Comparison of ENCODE assay signal across 23 cellular contexts in genomic region chr3:101744811-101745210, GRCh38. TPM values are rescaled to one million over a fixed set of nuclear protein-coding genes. Genes with fewer than 3 reads are reported as not detected.
DNase-seq lines count a peak whose midpoint lies in the region; ATAC-seq and TF ChIP-seq lines count a peak whose summit lies in the region.
"Had no signal": no experiment of that assay in that cellular context is flagged by ENCODE, and none has a peak within 500 bp of the region (broad histone marks: within the 10 kb centered on the region; RNA-seq: fewer than 3 reads in every experiment).

No MANE protein-coding gene starts in this region.

- H3K27me3 Mint-ChIP-seq in T-helper 2 cell treated with Interferon-gamma antibody and Interleukin-4, amounts not matched to agents 5 μg/mL and 100 μg/mL, for 36 hours (ENCODE audit: low read depth) = no peaks in the 10 kb centered on the region
- no peaks in the 10 kb centered on the region for H3K27me3 Mint-ChIP-seq in naive thymus-derived CD4-positive, alpha-beta T cell
- H3K27me3 Mint-ChIP-seq: CD4-positive, alpha-beta T cell had no signal

- CTCF ChIA-PET in naive thymus-derived CD4-positive, alpha-beta T cell (lab: Charles Lee) = no interaction called here

- peaks cover 3% of the 10 kb centered on the region for H3K9me3 Mint-ChIP-seq in T-helper 2 cell treated with Interferon-gamma antibody and Interleukin-4, amounts not matched to agents 5 μg/mL and 100 μg/mL, for 36 hours
- peaks cover 0 to 14% (median 3%) of the 10 kb centered on the region in 11 donors for H3K9me3 Mint-ChIP-seq in naive thymus-derived CD4-positive, alpha-beta T cell
- H3K9me3 Mint-ChIP-seq: CD4-positive, alpha-beta T cell; HFFc6 had no signal

- H3K4me1 Mint-ChIP-seq in T-helper 2 cell treated with Interferon-gamma antibody and Interleukin-4, amounts not matched to agents 5 μg/mL and 100 μg/mL, for 36 hours (ENCODE audit: low read depth) = peaks cover 8% of the 10 kb centered on the region
- H3K4me1 Mint-ChIP-seq in naive thymus-derived CD4-positive, alpha-beta T cell = peaks cover 0 to 7% (median 5%) of the 10 kb centered on the region in 7 donors

- intact Hi-C loops in breast epithelium (cut with DNase I; ENCODE audit: low total_unique reads) = no loop called here
- intact Hi-C loops in naive thymus-derived CD4-positive, alpha-beta T cell (cut with micrococcal nuclease) = no loop called here

- TF ChIP-seq CTCF in breast epithelium (IDR thresholded peaks at IDR 0.05) = no peak

- in situ Hi-C loops in T47D (cut with HindIII; ENCODE audit: low pct_unique_long_range_greater_than_20kb, low sequenced_read_pairs) = no loop called here

- peak overlapping the region; percentile 23 for H3K27ac Mint-ChIP-seq in T-helper 2 cell treated with Interferon-gamma antibody and Interleukin-4, amounts not matched to agents 5 μg/mL and 100 μg/mL, for 36 hours
- H3K27ac Mint-ChIP-seq in naive thymus-derived CD4-positive, alpha-beta T cell = peak overlapping the region in 6 of 9 donors; percentile 1 to 85 (median 35)
- H3K27ac Mint-ChIP-seq: CD4-positive, alpha-beta T cell; HFFc6 had no signal

- ATAC-seq in naive thymus-derived CD4-positive, alpha-beta T cell = no peak
- no peak for ATAC-seq in GM18858 (IDR thresholded peaks at IDR 0.05; ENCODE audit: unreplicated experiment)
- ATAC-seq in activated CD4-positive, CD25-positive, alpha-beta regulatory T cell treated with anti-CD3 and anti-CD28 coated beads, Interleukin-2, amount 50 U/mL, for 24 hours = no peak
- no peak for ATAC-seq in GM21737 (IDR thresholded peaks at IDR 0.05; ENCODE audit: unreplicated experiment)
- ATAC-seq: SK-N-SH treated with all-trans-retinoic acid at 6 μM for 48 hours had no signal

- POLR2A ChIA-PET in naive thymus-derived CD4-positive, alpha-beta T cell (lab: Charles Lee) = interaction anchor here (0.8 kb wide), 1 partner anchor 17 kb away, joined by 4 read pairs; no protein-coding TSS in a partner anchor

- no peaks in the 10 kb centered on the region for H3K36me3 ChIP-seq in breast epithelium
- H3K36me3 ChIP-seq in naive thymus-derived CD4-positive, alpha-beta T cell (ENCODE audit: control insufficient read depth in 2 of 3, insufficient read depth in 3 of 3, low read length in 3 of 3) = no peaks in the 10 kb centered on the region
- H3K36me3 ChIP-seq: HAP-1, Peyer's patch had no signal

- no peaks in the 10 kb centered on the region for H3K27me3 ChIP-seq in breast epithelium
- no peaks in the 10 kb centered on the region for H3K27me3 ChIP-seq in naive thymus-derived CD4-positive, alpha-beta T cell (ENCODE audit: control insufficient read depth in 2 of 2, insufficient read depth in 2 of 2, low read length in 2 of 2)
- H3K27me3 ChIP-seq: MG63, Peyer's patch had no signal

- no peak overlapping the region for H3K27ac ChIP-seq in breast epithelium
- H3K27ac ChIP-seq in naive thymus-derived CD4-positive, alpha-beta T cell (ENCODE audit: low read depth, low read length) = no peak overlapping the region
- H3K27ac ChIP-seq: Peyer's patch had no signal

- peaks cover 43% of the 10 kb centered on the region for H3K36me3 Mint-ChIP-seq in T-helper 2 cell treated with Interferon-gamma antibody and Interleukin-4, amounts not matched to agents 5 μg/mL and 100 μg/mL, for 36 hours (ENCODE audit: low read depth)
- peaks cover 0 to 51% (median 23%) of the 10 kb centered on the region in 5 donors for H3K36me3 Mint-ChIP-seq in naive thymus-derived CD4-positive, alpha-beta T cell

- TF ChIP-seq POLR2A in breast epithelium (IDR thresholded peaks at IDR 0.05) = no peak

- H3K4me1 ChIP-seq in breast epithelium = no peaks in the 10 kb centered on the region
- no peaks in the 10 kb centered on the region for H3K4me1 ChIP-seq in naive thymus-derived CD4-positive, alpha-beta T cell (ENCODE audit: control insufficient read depth in 2 of 2, insufficient read depth in 2 of 2, low read length in 2 of 2)
- H3K4me1 ChIP-seq: Caco-2, HAP-1, Peyer's patch had no signal

- DNase-seq in T47D (ENCODE audit: low read depth in 1 of 2, low spot score in 1 of 2) (peak; percentile 18 to 73), breast epithelium (ENCODE audit: low spot score in 2 of 2) (no peak)
- DNase-seq in T-helper 2 cell treated with Interferon-gamma antibody and Interleukin-4, amounts not matched to agents 5 μg/mL and 100 μg/mL, for 36 hours (ENCODE audit: low spot score) = no peak
- no peak for DNase-seq in naive thymus-derived CD4-positive, alpha-beta T cell
- DNase-seq: Caco-2; CD4-positive, alpha-beta T cell; GOT3; HFFc6; KBM-7; MG63; NCI-H1105 treated with DMSO at 0.1 percent for 48 hours; NCI-H146; NCI-H1930; NCI-H2107; NCI-H524; NCI-H774; Peyer's patch; SHP77 treated with DMSO at 0.1 percent for 48 hours had no signal

- no peaks in the 10 kb centered on the region for H3K9me3 ChIP-seq in breast epithelium
- no peaks in the 10 kb centered on the region for H3K9me3 ChIP-seq in naive thymus-derived CD4-positive, alpha-beta T cell (ENCODE audit: control insufficient read depth in 2 of 3, low read length in 3 of 3)
- H3K9me3 ChIP-seq: Caco-2, HAP-1, Peyer's patch had no signal

- no peak overlapping the region for H3K4me3 ChIP-seq in breast epithelium
- no peak overlapping the region for H3K4me3 ChIP-seq in naive thymus-derived CD4-positive, alpha-beta T cell (ENCODE audit: low read length)
- H3K4me3 ChIP-seq: HAP-1, MG63, Peyer's patch had no signal

- no peak overlapping the region for H3K4me3 Mint-ChIP-seq in T-helper 2 cell treated with Interferon-gamma antibody and Interleukin-4, amounts not matched to agents 5 μg/mL and 100 μg/mL, for 36 hours
- no peak overlapping the region for H3K4me3 Mint-ChIP-seq in naive thymus-derived CD4-positive, alpha-beta T cell
- H3K4me3 Mint-ChIP-seq: CD4-positive, alpha-beta T cell; HFFc6 had no signal

RNA-seq across cellular contexts. Expression of gene CEP97, which starts 20.4 kb away (rescaled TPM):
- 10 to 100 TPM in 2 of 3 donors, 1 to 10 TPM in 1; 7.4 to 13.2 (median 12.1) TPM for total RNA-seq in breast epithelium
- total RNA-seq in naive thymus-derived CD4-positive, alpha-beta T cell = 10 to 100 TPM in 3 of 5 experiments, 1 to 10 TPM in 2; 5.5 to 21.7 (median 10.9) TPM
- 1 to 10 TPM; 3.4 to 3.8 TPM for polyA plus RNA-seq in naive thymus-derived CD4-positive, alpha-beta T cell

RNA-seq across cellular contexts. Expression of gene NXPE3, which starts 34.2 kb away (rescaled TPM):
- total RNA-seq in breast epithelium = 10 to 100 TPM in 2 of 3 donors, 1 to 10 TPM in 1; 7.7 to 21.6 (median 17.0) TPM
- total RNA-seq in naive thymus-derived CD4-positive, alpha-beta T cell = 10 to 100 TPM; 25.9 to 48.7 (median 35.5) TPM
- 10 to 100 TPM; 55.7 to 71.0 TPM for polyA plus RNA-seq in naive thymus-derived CD4-positive, alpha-beta T cell

RNA-seq across cellular contexts. Expression of gene RPL24, which starts 58.3 kb away (rescaled TPM):
- total RNA-seq in breast epithelium = 1,000 to 10,000 TPM; 1,294 to 2,381 (median 2,029) TPM
- 1,000 to 10,000 TPM; 1,072 to 1,652 (median 1,599) TPM for total RNA-seq in naive thymus-derived CD4-positive, alpha-beta T cell
- polyA plus RNA-seq in naive thymus-derived CD4-positive, alpha-beta T cell = 1,000 to 10,000 TPM; 1,238 to 1,434 TPM

Comparison
In these comparisons a context has a peak if more than half of its experiments do, and no peak if none do; other contexts are left out.
1. DNase-seq: peak in T47D (2 of 2); none in breast epithelium (0 of 2), T-helper 2 cell treated with Interferon-gamma antibody and Interleukin-4, amounts not matched to agents 5 μg/mL and 100 μg/mL, for 36 hours (single experiment) and naive thymus-derived CD4-positive, alpha-beta T cell (0 of 9).